Comparison of ENCODE assay signal across 8 cellular contexts in genomic region chr2:39227628-39228412, GRCh38. TPM values are rescaled to one million over a fixed set of nuclear protein-coding genes. Genes with fewer than 3 reads are reported as not detected.
A peak's percentile ranks its signal among the peaks of the same experiment; 100 is the strongest.
DNase-seq lines count a peak whose midpoint lies in the region; ATAC-seq and TF ChIP-seq lines count a peak whose summit lies in the region.

No MANE protein-coding gene starts in this region.

- no peak overlapping the region for H2AK5ac ChIP-seq in neuronal stem cell (ENCODE audit: low read depth, low read length)

- no peak overlapping the region for H4K8ac ChIP-seq in neuronal stem cell (ENCODE audit: low read depth, low read length)

- no peak overlapping the region for H3K4ac ChIP-seq in neuronal stem cell (ENCODE audit: low read length)

- no peak overlapping the region for H4K91ac ChIP-seq in neuronal stem cell (ENCODE audit: low read depth, low read length, poor library complexity)

- H3K4me1 ChIP-seq in KMS-11 (ENCODE audit: low read depth, poor library complexity, severe bottlenecking) (peaks cover 24% of the 10 kb centered on the region), neuronal stem cell (ENCODE audit: control insufficient read depth in 2 of 2, insufficient read depth in 1 of 2, low read depth in 1 of 2, low read length in 2 of 2) (peaks cover 0 to 2% of the 10 kb centered on the region in 2 donors)

- H3K9me3 ChIP-seq in neuronal stem cell (replicated peaks in 1 of 2; ENCODE audit: control insufficient read depth in 2 of 2, insufficient read depth in 1 of 2, low read depth in 1 of 2, low read length in 2 of 2), result no peaks in the 10 kb centered on the region

- H3K14ac ChIP-seq in neuronal stem cell (ENCODE audit: low read length), result no peak overlapping the region

- no peaks in the 10 kb centered on the region for H3K36me3 ChIP-seq in KMS-11 (ENCODE audit: insufficient read depth)
- H3K36me3 ChIP-seq in neuronal stem cell (replicated peaks in 1 of 2; ENCODE audit: control insufficient read depth in 2 of 2, insufficient read depth in 2 of 2, low read length in 2 of 2), result no peaks in the 10 kb centered on the region

- DNase-seq in DMS53 (lab: John Stamatoyannopoulos, UW) (peak; percentile 78), RWPE1 (ENCODE audit: low spot score) (peak; percentile 68), fibroblast of the conjunctiva (ENCODE audit: low read depth) (peak; percentile 78), neuronal stem cell (ENCODE audit: low spot score) (peak; percentile 54), stromal cell of bone marrow (ENCODE audit: low read depth) (peak; percentile 45)
- peak; percentile 71 for DNase-seq in activated T-helper 9 cell treated with anti-CD3 and anti-CD28 coated beads, Interleukin-2, amount 50 U/mL, for 16 hours (ENCODE audit: low read depth)

- no peak overlapping the region for H2BK12ac ChIP-seq in neuronal stem cell (ENCODE audit: low read length)

- no peak overlapping the region for H2BK5ac ChIP-seq in neuronal stem cell (ENCODE audit: low read length)

- H3K4me3 ChIP-seq in KMS-11 (IDR thresholded peaks at IDR 0.05; ENCODE audit: insufficient read depth, low read depth, low read length) (no peak overlapping the region), neuronal stem cell (ENCODE audit: low read length in 2 of 2) (peak overlapping the region in 1 of 2 donors; percentile 8)

- POLR2A ChIA-PET in RWPE1 (lab: Yijun Ruan, JAX; ENCODE audit: low non-redundant PET), result interaction anchor here (1.2 kb wide), 1 partner anchor 107 kb away, joined by 3 read pairs; the partner anchor contains the start of gene SOS1

- H3K4me2 ChIP-seq in KMS-11 (no peak overlapping the region; the same call in 1 of the 2 replicates), neuronal stem cell (ENCODE audit: insufficient read depth, low read length, poor library complexity, severe bottlenecking) (no peak overlapping the region)

- no peak overlapping the region for H3K23ac ChIP-seq in neuronal stem cell (ENCODE audit: low read depth, low read length, poor library complexity)

- H2BK15ac ChIP-seq in neuronal stem cell (ENCODE audit: low read length), result no peak overlapping the region

- peak; percentile 97 for TF ChIP-seq CTCF in KMS-11 (conservative IDR thresholded peaks at IDR 0.05; ENCODE audit: low read depth, low read length)
- peak; percentile 92 for TF ChIP-seq CTCF in RWPE1 (conservative IDR thresholded peaks at IDR 0.05; ENCODE audit: low read depth)

- H3K18ac ChIP-seq in neuronal stem cell (ENCODE audit: low read length), result no peak overlapping the region

- no peaks in the 10 kb centered on the region for H3K79me2 ChIP-seq in KMS-11 (ENCODE audit: insufficient read depth, low read depth)

- no peak overlapping the region for H3K27ac ChIP-seq in KMS-11
- H3K27ac ChIP-seq in RWPE1, result no peak overlapping the region
- H3K27ac ChIP-seq in neuronal stem cell (replicated peaks; ENCODE audit: low read length), result no peak overlapping the region

- no CpG with 5 or more reads among the region's 9 CpGs for WGBS in neuronal stem cell (ENCODE audit: extremely low coverage in 2 of 2, insufficient read length in 2 of 2, insufficient replicate concordance in 1 of 2), 2 donors

- H3K27me3 ChIP-seq in KMS-11 (ENCODE audit: insufficient read depth, low read depth) (no peaks in the 10 kb centered on the region), neuronal stem cell (ENCODE audit: control insufficient read depth in 3 of 3, insufficient read depth in 3 of 3, low read depth in 1 of 3, low read length in 3 of 3) (no peaks in the 10 kb centered on the region)

- no peak overlapping the region for H3K9ac ChIP-seq in KMS-11
- no peak overlapping the region for H3K9ac ChIP-seq in neuronal stem cell (ENCODE audit: low read depth, low read length, poor library complexity)

- H3K79me1 ChIP-seq in neuronal stem cell (ENCODE audit: low read depth, low read length), result no peaks in the 10 kb centered on the region

- no peaks in the 10 kb centered on the region for H4K20me1 ChIP-seq in KMS-11 (ENCODE audit: insufficient read depth)

- ATAC-seq in GM21717 (IDR thresholded peaks at IDR 0.05; ENCODE audit: unreplicated experiment), result peak; percentile 75

- 0 out of 2 replicates have a peak overlapping the region, but pooled peaks have one; percentile 7 for H2AFZ ChIP-seq in KMS-11 (ENCODE audit: low read depth)
- peak overlapping the region; percentile 86 for H2AFZ ChIP-seq in neuronal stem cell (ENCODE audit: low read length)

- no peak overlapping the region for H2BK120ac ChIP-seq in neuronal stem cell (ENCODE audit: low read depth, low read length)

- CTCF ChIA-PET in RWPE1 (lab: Yijun Ruan, JAX), result interaction anchor here (0.6 to 1.0 kb wide), 8 partner anchors 99 to 225 kb away, joined by 3 to 11 read pairs (median 3); partner anchors contain the start of gene SOS1

RNA-seq across cellular contexts. Expression of gene CDKL4, which starts 15.9 kb away (rescaled TPM):
- not detected for polyA plus RNA-seq in neuronal stem cell (2013, experiment 1 of 2)
- polyA plus RNA-seq in neuronal stem cell (2013, experiment 2 of 2), result not detected
